In genomic region chr9:4979224-4979623, GRCh38 we compare ENCODE assay signal across 1 cellular context.
TF ChIP-seq lines count a peak whose summit lies in the region.

No MANE protein-coding gene starts in this region.

TF ChIP-seq in SK-N-SH treated with all-trans-retinoic acid at 6 μM for 48 hours, 23 proteins besides CTCF, POLR2A, EP300 and RAD21 (continued from another document):
- TF ChIP-seq TSHZ2 (CRISPR knock-in tag; IDR thresholded peaks at IDR 0.05) (no peak), CREB5 (CRISPR knock-in tag; IDR thresholded peaks at IDR 0.05; ENCODE audit: low read depth) (no peak), ZNF8 (CRISPR knock-in tag; IDR thresholded peaks at IDR 0.05) (no peak), POU6F1 (CRISPR knock-in tag; IDR thresholded peaks at IDR 0.05; ENCODE audit: borderline replicate concordance, low read depth) (no peak), TOX (CRISPR knock-in tag; IDR thresholded peaks at IDR 0.05; ENCODE audit: borderline replicate concordance) (no peak)
